ENCODE assay signal across 12 cellular contexts in the genomic region with DNA sequence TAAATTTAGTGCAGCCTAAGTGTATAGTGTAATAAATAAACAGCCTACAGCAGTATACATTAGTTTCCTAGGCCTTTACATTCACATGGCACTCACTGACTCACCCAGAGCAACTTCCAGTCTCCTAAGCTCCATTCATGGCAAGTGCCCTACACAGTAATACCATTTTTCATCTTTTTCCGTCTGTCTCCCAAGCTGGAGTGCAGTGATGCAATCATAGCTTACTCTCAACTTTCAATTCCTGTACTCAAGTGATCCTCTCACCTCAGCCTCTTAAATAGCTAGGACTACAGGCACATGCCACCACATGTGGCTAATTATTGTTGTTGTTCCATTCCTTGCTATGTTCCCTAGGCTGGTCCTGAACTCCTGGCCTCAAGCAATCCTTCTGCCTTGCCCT. TPM values are rescaled to one million over a fixed set of nuclear protein-coding genes. Genes with fewer than 3 reads are reported as not detected.
DNase-seq lines count a peak whose midpoint lies in the region; ATAC-seq and TF ChIP-seq lines count a peak whose summit lies in the region.
"Had no signal": no experiment of that assay in that cellular context is flagged by ENCODE, and none has a peak within 500 bp of the region (broad histone marks: within the 10 kb centered on the region; RNA-seq: fewer than 3 reads in every experiment).

No MANE protein-coding gene starts in this region.

- peaks cover 0 to 38% (median 11%) of the 10 kb centered on the region in 9 donors for H3K4me1 ChIP-seq in heart right ventricle
- peaks cover 22% of the 10 kb centered on the region for H3K4me1 ChIP-seq in left ventricle myocardium inferior

- DNase-seq in heart right ventricle (no peak), left ventricle myocardium inferior (no peak), T-cell (no peak), left ventricle myocardium superior (no peak), endothelial cell (ENCODE audit: low spot score) (no peak), hippocampal formation (lab: John Stamatoyannopoulos, UW) (no peak)
- DNase-seq: activated CD4-positive, alpha-beta T cell treated with anti-CD3 and anti-CD28 coated beads for 36 hours; NCI-H1417 treated with DMSO at 0.1 percent for 48 hours; SHP77; stimulated activated naive CD4-positive, alpha-beta T cell had no signal

- H3K4me1 Mint-ChIP-seq in T-cell = peaks cover 30 to 37% (median 35%) of the 10 kb centered on the region in 3 donors
- peaks cover 6% of the 10 kb centered on the region for H3K4me1 Mint-ChIP-seq in endothelial cell (ENCODE audit: unreplicated experiment)

- H3K27ac Mint-ChIP-seq in T-cell (peak overlapping the region; percentile 4 to 41), endothelial cell (ENCODE audit: unreplicated experiment) (no peak overlapping the region)
- H3K27ac Mint-ChIP-seq: activated CD4-positive, alpha-beta T cell treated with anti-CD3 and anti-CD28 coated beads for 36 hours had no signal

- H3K9me3 Mint-ChIP-seq in T-cell (no peaks in the 10 kb centered on the region), endothelial cell (ENCODE audit: unreplicated experiment) (no peaks in the 10 kb centered on the region)

- H3K36me3 Mint-ChIP-seq in T-cell = peaks cover 29% of the 10 kb centered on the region
- H3K36me3 Mint-ChIP-seq in endothelial cell (ENCODE audit: low read depth, unreplicated experiment) = peaks cover 2% of the 10 kb centered on the region

- POLR2A ChIA-PET in T-cell (lab: Charles Lee) = interaction anchor here in 1 of 2 donors (0.7 kb wide), 1 partner anchor 27 kb away, joined by 3 read pairs; no protein-coding TSS in a partner anchor

- TF ChIP-seq CTCF in heart right ventricle (IDR thresholded peaks at IDR 0.05) (no peak), left ventricle myocardium inferior (IDR thresholded peaks at IDR 0.05; ENCODE audit: borderline replicate concordance) (no peak), endothelial cell (IDR thresholded peaks at IDR 0.05; ENCODE audit: unreplicated experiment) (no peak)

- H3K4me3 Mint-ChIP-seq in T-cell (no peak overlapping the region), endothelial cell (ENCODE audit: unreplicated experiment) (no peak overlapping the region)
- H3K4me3 Mint-ChIP-seq: activated CD4-positive, alpha-beta T cell treated with anti-CD3 and anti-CD28 coated beads for 36 hours had no signal

- intact Hi-C loops in heart right ventricle (cut with DNase I) (no loop called here), left ventricle myocardium inferior (cut with micrococcal nuclease) (no loop called here), left ventricle myocardium superior (cut with micrococcal nuclease) (no loop called here)

- peak overlapping the region in 1 of 10 donors; percentile 21 for H3K27ac ChIP-seq in heart right ventricle
- no peak overlapping the region for H3K27ac ChIP-seq in left ventricle myocardium inferior (replicated peaks)

- CTCF ChIA-PET in T-cell (lab: Charles Lee) = no interaction called here

- H3K36me3 ChIP-seq in heart right ventricle (peaks cover 0 to 12% (median 5%) of the 10 kb centered on the region in 9 donors), left ventricle myocardium inferior (peaks cover 19% of the 10 kb centered on the region)

- WGBS in heart right ventricle, 2 donors = 65 to 75% methylated on average over 1 of the region's 1 CpG

- H3K27me3 ChIP-seq in heart right ventricle (no peaks in the 10 kb centered on the region), left ventricle myocardium inferior (ENCODE audit: low read depth) (no peaks in the 10 kb centered on the region)

- H3K9me3 ChIP-seq in heart right ventricle = no peaks in the 10 kb centered on the region
- H3K9me3 ChIP-seq in left ventricle myocardium inferior (replicated peaks) = no peaks in the 10 kb centered on the region

- H3K4me3 ChIP-seq in heart right ventricle (no peak overlapping the region), left ventricle myocardium inferior (no peak overlapping the region)

- H3K27me3 Mint-ChIP-seq in T-cell (no peaks in the 10 kb centered on the region), endothelial cell (ENCODE audit: unreplicated experiment) (no peaks in the 10 kb centered on the region)
- H3K27me3 Mint-ChIP-seq: activated CD4-positive, alpha-beta T cell treated with anti-CD3 and anti-CD28 coated beads for 36 hours had no signal

- ATAC-seq in heart right ventricle = peak in 6 of 8 donors; percentile 11 to 55 (median 36)
- no peak for ATAC-seq in T-cell (replicated peaks in 1 of 4)
- peak; percentile 48 for ATAC-seq in left ventricle myocardium superior
- no peak for ATAC-seq in GM19324 (IDR thresholded peaks at IDR 0.05; ENCODE audit: low FRiP score, unreplicated experiment)
- ATAC-seq in GM18861 (IDR thresholded peaks at IDR 0.05; ENCODE audit: unreplicated experiment) = no peak
- ATAC-seq: activated CD4-positive, alpha-beta T cell treated with anti-CD3 and anti-CD28 coated beads for 36 hours had no signal

RNA-seq across cellular contexts. Expression of a gene that starts 54.4 kb away (rescaled TPM):
- 10 to 100 TPM; 28.1 to 48.4 (median 39.0) TPM for total RNA-seq in heart right ventricle
- polyA plus RNA-seq in heart right ventricle = 10 to 100 TPM; 16.1 to 17.1 TPM
- total RNA-seq in left ventricle myocardium inferior = 43.4 TPM
- total RNA-seq in T-cell = 10 to 100 TPM; 37.0 to 53.8 (median 46.3) TPM
- total RNA-seq in left ventricle myocardium superior = 32.7 TPM
- total RNA-seq in endothelial cell (ENCODE audit: unreplicated experiment) = 45.3 TPM

Comparison
In these comparisons a context has a peak if more than half of its experiments do, and no peak if none do; other contexts are left out.
1. ATAC-seq: peak in heart right ventricle (6 of 8) and left ventricle myocardium superior (single experiment); none in T-cell (0 of 4), GM19324 (single experiment) and GM18861 (single experiment).